In the genomic region with DNA sequence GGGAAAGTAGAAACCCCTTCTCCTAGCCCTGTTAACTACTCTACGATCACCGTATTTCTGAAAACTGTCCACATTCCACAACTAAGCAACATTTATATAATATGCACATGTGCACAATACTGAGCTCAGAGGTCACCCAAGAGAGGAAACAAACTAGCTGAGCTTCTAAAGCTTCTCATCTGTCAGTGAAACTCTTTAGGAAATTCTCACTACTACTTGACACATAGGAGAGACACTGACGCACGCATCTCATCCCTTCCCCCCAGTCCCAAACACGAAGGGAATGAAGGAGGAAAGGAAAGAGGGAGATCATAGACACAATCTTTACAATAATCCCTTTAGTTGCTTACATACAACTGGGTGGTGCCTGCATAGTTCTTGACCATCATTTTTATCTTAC, we compare ENCODE assay signal across 17 cellular contexts. TPM values are rescaled to one million over a fixed set of nuclear protein-coding genes. Genes with fewer than 3 reads are reported as not detected.
DNase-seq lines count a peak whose midpoint lies in the region; ATAC-seq and TF ChIP-seq lines count a peak whose summit lies in the region.
"Had no signal": no experiment of that assay in that cellular context is flagged by ENCODE, and none has a peak within 500 bp of the region (broad histone marks: within the 10 kb centered on the region; RNA-seq: fewer than 3 reads in every experiment).

No MANE protein-coding gene starts in this region.

- DNase-seq in brain microvascular endothelial cell (no peak), left ventricle myocardium inferior (no peak), prostate gland (ENCODE audit: low spot score) (no peak), uterus (no peak), NCI-H82 treated with DMSO at 0.1 percent for 48 hours (lab: John Stamatoyannopoulos, UW; ENCODE audit: unreplicated experiment) (no peak), NCI-H2081 treated with DMSO at 0.1 percent for 48 hours (lab: John Stamatoyannopoulos, UW) (no peak)
- no peak for DNase-seq in activated CD4-positive, alpha-beta T cell treated with anti-CD3 and anti-CD28 coated beads, Interleukin-2, amount 50 U/mL, for 1 hour
- DNase-seq: activated CD4-positive, alpha-beta T cell treated with anti-CD3 and anti-CD28 coated beads for 4 hours; activated naive CD8-positive, alpha-beta T cell treated with anti-CD3 and anti-CD28 coated beads, Interleukin-2, amount 10 ng/mL, durations not matched to agents 7 days and 5 days; cerebellar nuclear complex; DMS79; islet precursor cell; occipital lobe; T1000 had no signal

- in situ Hi-C loops in brain microvascular endothelial cell (cut with HindIII; ENCODE audit: low pct_ligation_motif_present, low sequenced_read_pairs): no loop called here

- peak overlapping the region; percentile 21 for H3K27ac ChIP-seq in brain microvascular endothelial cell
- peak overlapping the region; percentile 89 for H3K27ac ChIP-seq in left ventricle myocardium inferior (replicated peaks)
- H3K27ac ChIP-seq in prostate gland: peak overlapping the region; percentile 14 to 20
- peak overlapping the region; percentile 53 to 73 for H3K27ac ChIP-seq in uterus
- H3K27ac ChIP-seq: C4-2B, SJCRH30 had no signal

- 40% methylated on average over 5 of the region's 5 CpGs for WGBS in prostate gland

- no peak overlapping the region for H3K4me3 ChIP-seq in brain microvascular endothelial cell (ENCODE audit: low read depth, low read length)
- peak overlapping the region; percentile 40 for H3K4me3 ChIP-seq in left ventricle myocardium inferior
- no peak overlapping the region for H3K4me3 ChIP-seq in prostate gland
- H3K4me3 ChIP-seq in uterus: no peak overlapping the region
- H3K4me3 ChIP-seq: SJCRH30 had no signal

- TF ChIP-seq POLR2A in prostate gland (IDR thresholded peaks at IDR 0.05) (no peak), uterus (IDR thresholded peaks at IDR 0.05) (no peak)

- no peaks in the 10 kb centered on the region for H3K27me3 ChIP-seq in brain microvascular endothelial cell (replicated peaks)
- H3K27me3 ChIP-seq in left ventricle myocardium inferior (ENCODE audit: low read depth): no peaks in the 10 kb centered on the region
- H3K27me3 ChIP-seq in prostate gland (replicated peaks; ENCODE audit: insufficient read depth): no peaks in the 10 kb centered on the region
- no peaks in the 10 kb centered on the region for H3K27me3 ChIP-seq in uterus
- H3K27me3 ChIP-seq: SJCRH30 had no signal

- no peak for ATAC-seq in GM21515 (IDR thresholded peaks at IDR 0.05; ENCODE audit: unreplicated experiment)

- no peaks in the 10 kb centered on the region for H3K9me3 ChIP-seq in left ventricle myocardium inferior (replicated peaks)
- no peaks in the 10 kb centered on the region for H3K9me3 ChIP-seq in prostate gland
- H3K9me3 ChIP-seq in uterus: no peaks in the 10 kb centered on the region
- H3K9me3 ChIP-seq: SJCRH30 had no signal

- no peak for TF ChIP-seq CTCF in brain microvascular endothelial cell (IDR thresholded peaks at IDR 0.05; ENCODE audit: low read depth, low read length, missing control alignments)
- no peak for TF ChIP-seq CTCF in left ventricle myocardium inferior (IDR thresholded peaks at IDR 0.05; ENCODE audit: borderline replicate concordance)
- no peak for TF ChIP-seq CTCF in prostate gland (IDR thresholded peaks at IDR 0.05)
- no peak for TF ChIP-seq CTCF in uterus (IDR thresholded peaks at IDR 0.05)

- H3K4me1 ChIP-seq in left ventricle myocardium inferior (peaks cover 50% of the 10 kb centered on the region), prostate gland (replicated peaks) (peaks cover 3% of the 10 kb centered on the region), uterus (no peaks in the 10 kb centered on the region)
- H3K4me1 ChIP-seq: SJCRH30 had no signal

- H3K36me3 ChIP-seq in brain microvascular endothelial cell (replicated peaks) (peaks cover 80% of the 10 kb centered on the region), left ventricle myocardium inferior (peaks cover 71% of the 10 kb centered on the region), prostate gland (no peaks in the 10 kb centered on the region), uterus (no peaks in the 10 kb centered on the region)

- intact Hi-C loops in left ventricle myocardium inferior (cut with micrococcal nuclease): loop anchor here (5.0 to 10.0 kb wide), 2 partner anchors 146 to 223 kb away; a partner anchor contains a TSS
- intact Hi-C loops in prostate gland (cut with DNase I): loop anchor here (2.0 to 10.0 kb wide), 4 partner anchors 147 to 473 kb away; a partner anchor contains a TSS
- intact Hi-C loops in uterus (cut with DNase I; ENCODE audit: low total_unique reads): no loop called here

RNA-seq across cellular contexts. Expression of a gene that starts 56.3 kb away (rescaled TPM):
- total RNA-seq in left ventricle myocardium inferior (28.1 TPM), prostate gland (10 to 100 TPM; 34.7 to 38.1 TPM), uterus (10 to 100 TPM in 2 of 4 donors, 1 to 10 TPM in 2; 2.3 to 92.6 (median 33.7) TPM)

Comparison
In these comparisons a context has a peak if more than half of its experiments do, and no peak if none do; other contexts are left out.
1. H3K27ac ChIP-seq: peak in every context shown above with its lines; median percentile 89 in left ventricle myocardium inferior; 63 in uterus; 21 in brain microvascular endothelial cell; 17 in prostate gland.